Comparison of ENCODE assay signal across 15 cellular contexts in genomic region chr16:85057948-85058347, GRCh38. TPM values are rescaled to one million over a fixed set of nuclear protein-coding genes. Genes with fewer than 3 reads are reported as not detected.
DNase-seq lines count a peak whose midpoint lies in the region; ATAC-seq and TF ChIP-seq lines count a peak whose summit lies in the region.
"Had no signal": no experiment of that assay in that cellular context is flagged by ENCODE, and none has a peak within 500 bp of the region (broad histone marks: within the 10 kb centered on the region; RNA-seq: fewer than 3 reads in every experiment).

No MANE protein-coding gene starts in this region.

- WGBS in thyroid gland, 2 donors = 41 to 55% methylated on average over 7 of the region's 7 CpGs

- H3K9me3 ChIP-seq in thyroid gland = no peaks in the 10 kb centered on the region
- H3K9me3 ChIP-seq: mucosa of descending colon had no signal

- no peak overlapping the region for H3K4me3 ChIP-seq in thyroid gland (replicated peaks in 1 of 3)
- H3K4me3 ChIP-seq: mucosa of descending colon had no signal

- TF ChIP-seq CTCF in thyroid gland (IDR thresholded peaks at IDR 0.05) = no peak

- ATAC-seq in Right ventricle myocardium inferior (peak; percentile 60), GM21360 (IDR thresholded peaks at IDR 0.05; ENCODE audit: unreplicated experiment) (no peak)

- DNase-seq in Right ventricle myocardium inferior (ENCODE audit: missing footprints) (no peak), cardiac septum (ENCODE audit: low spot score) (no peak), NCI-H345 treated with DMSO at 0.1 percent for 48 hours (lab: John Stamatoyannopoulos, UW; ENCODE audit: unreplicated experiment) (peak; percentile 83), germinal center (ENCODE audit: low spot score) (peak; percentile 34), thyroid gland (peak; percentile 86 to 87), SKM-1 (lab: John Stamatoyannopoulos, UW; ENCODE audit: unreplicated experiment) (no peak), SHP77 treated with DMSO at 0.1 percent for 48 hours (lab: John Stamatoyannopoulos, UW) (no peak)
- DNase-seq: mucosa of descending colon; stimulated activated CD4-positive, alpha-beta T cell treated with anti-CD3 and anti-CD28 coated beads, Interleukin-4, amount 100 ng/mL, for 1 hour; stimulated activated naive CD4-positive, alpha-beta T cell had no signal

- no peaks in the 10 kb centered on the region for H3K27me3 ChIP-seq in thyroid gland

- H3K27ac ChIP-seq in thyroid gland = peak overlapping the region in 2 of 3 donors; percentile 20 to 61
- H3K27ac ChIP-seq: RWPE1 had no signal

- H3K36me3 ChIP-seq in thyroid gland = no peaks in the 10 kb centered on the region

- intact Hi-C loops in Right ventricle myocardium inferior (cut with DNase I) = no loop called here
- intact Hi-C loops in cardiac septum (cut with DNase I) = no loop called here
- intact Hi-C loops in thyroid gland (cut with DNase I) = no loop called here

- TF ChIP-seq POLR2A in thyroid gland (IDR thresholded peaks at IDR 0.05) = no peak

- H3K4me1 ChIP-seq in thyroid gland = peaks cover 8 to 20% of the 10 kb centered on the region in 2 donors

RNA-seq across cellular contexts. Expression of gene KIAA0513, which starts 30.4 kb away (rescaled TPM):
- total RNA-seq in Right ventricle myocardium inferior = 7.4 TPM
- 8.3 TPM for total RNA-seq in cardiac septum
- total RNA-seq in thyroid gland = 1 to 10 TPM; 6.2 to 8.4 (median 7.5) TPM

RNA-seq across cellular contexts. Expression of gene ZDHHC7, which starts 46.6 kb away (rescaled TPM):
- total RNA-seq in Right ventricle myocardium inferior = 41.4 TPM
- 43.7 TPM for total RNA-seq in cardiac septum
- total RNA-seq in thyroid gland = 10 to 100 TPM; 49.8 to 59.2 (median 54.3) TPM

RNA-seq across cellular contexts. Expression of gene CIBAR2, which starts 54.3 kb away (rescaled TPM):
- not detected for total RNA-seq in Right ventricle myocardium inferior
- not detected for total RNA-seq in cardiac septum
- total RNA-seq in thyroid gland = not detected
- total RNA-seq: fibroblast of villous mesenchyme, mucosa of descending colon, NCI-H460, renal cortical epithelial cell had no signal

Comparison
In these comparisons a context has a peak if more than half of its experiments do, and no peak if none do; other contexts are left out.
1. DNase-seq: peak in NCI-H345 treated with DMSO at 0.1 percent for 48 hours (single experiment), germinal center (single experiment) and thyroid gland (2 of 2); none in Right ventricle myocardium inferior (single experiment), cardiac septum (single experiment), SKM-1 (single experiment) and SHP77 treated with DMSO at 0.1 percent for 48 hours (single experiment).